ENCODE assay signal across 20 cellular contexts in genomic region chr11:24267015-24267414, GRCh38.
DNase-seq lines count a peak whose midpoint lies in the region; ATAC-seq and TF ChIP-seq lines count a peak whose summit lies in the region.
"Had no signal": no experiment of that assay in that cellular context is flagged by ENCODE, and none has a peak within 500 bp of the region (broad histone marks: within the 10 kb centered on the region; RNA-seq: fewer than 3 reads in every experiment).

No MANE protein-coding gene starts in this region.

- intact Hi-C loops in heart left ventricle (cut with DNase I), result loop anchor here in 1 of 10 donors (2.0 kb wide), 1 partner anchor 32 kb away; no protein-coding TSS in a partner anchor

- WGBS in heart left ventricle, 4 donors, result 67 to 86% (median 70%) methylated on average over 2 of the region's 2 CpGs

- TF ChIP-seq POLR2A in heart left ventricle (IDR thresholded peaks at IDR 0.05), result no peak

- no peak overlapping the region for H3K4me3 ChIP-seq in heart left ventricle
- H3K4me3 ChIP-seq: A549, BLaER1, K562, PC-9 had no signal

- no peaks in the 10 kb centered on the region for H3K9me3 ChIP-seq in heart left ventricle
- H3K9me3 ChIP-seq: BLaER1 had no signal

- H3K27ac ChIP-seq in heart left ventricle, result no peak overlapping the region
- H3K27ac ChIP-seq: A549, BLaER1, PC-9, RWPE1 had no signal

- no peaks in the 10 kb centered on the region for H3K36me3 ChIP-seq in heart left ventricle
- H3K36me3 ChIP-seq: BLaER1 had no signal

- no peaks in the 10 kb centered on the region for H3K4me1 ChIP-seq in heart left ventricle
- H3K4me1 ChIP-seq: A549, BLaER1 had no signal

- no peak for ATAC-seq in heart left ventricle
- ATAC-seq: A549, K562 had no signal

- H3K27me3 ChIP-seq in heart left ventricle, result no peaks in the 10 kb centered on the region
- H3K27me3 ChIP-seq: BLaER1 had no signal

- TF ChIP-seq CTCF in heart left ventricle (IDR thresholded peaks at IDR 0.05), result no peak

- peak; percentile 44 for DNase-seq in NCI-H2171 treated with DMSO at 0.1 percent for 48 hours (lab: John Stamatoyannopoulos, UW)
- DNase-seq in NCI-H2171 (lab: John Stamatoyannopoulos, UW), result no peak
- DNase-seq in NCI-H69 (lab: John Stamatoyannopoulos, UW), result peak; percentile 22
- DNase-seq in iPS-NIHi11 (ENCODE audit: low spot score), result peak; percentile 5
- peak; percentile 62 for DNase-seq in retina
- DNase-seq in T-helper 1 cell, result no peak
- no peak for DNase-seq in heart left ventricle
- DNase-seq: CD4-positive, alpha-beta memory T cell; DMS79 treated with DMSO at 0.1 percent for 48 hours; NCI-H1092 treated with DMSO at 0.1 percent for 48 hours; NCI-H1694; NCI-H2081 treated with DMSO at 0.1 percent for 48 hours; NCI-H446; NCI-H526 treated with DMSO at 0.1 percent for 48 hours; PC-9; SIG-M5 had no signal

Comparison
In these comparisons a context has a peak if more than half of its experiments do, and no peak if none do; other contexts are left out.
1. DNase-seq: peak in NCI-H2171 treated with DMSO at 0.1 percent for 48 hours (single experiment), NCI-H69 (single experiment), iPS-NIHi11 (single experiment) and retina (single experiment); none in NCI-H2171 (single experiment), T-helper 1 cell (0 of 5) and heart left ventricle (0 of 5).